26 cellular contexts compared by ENCODE assay signal in the genomic region with DNA sequence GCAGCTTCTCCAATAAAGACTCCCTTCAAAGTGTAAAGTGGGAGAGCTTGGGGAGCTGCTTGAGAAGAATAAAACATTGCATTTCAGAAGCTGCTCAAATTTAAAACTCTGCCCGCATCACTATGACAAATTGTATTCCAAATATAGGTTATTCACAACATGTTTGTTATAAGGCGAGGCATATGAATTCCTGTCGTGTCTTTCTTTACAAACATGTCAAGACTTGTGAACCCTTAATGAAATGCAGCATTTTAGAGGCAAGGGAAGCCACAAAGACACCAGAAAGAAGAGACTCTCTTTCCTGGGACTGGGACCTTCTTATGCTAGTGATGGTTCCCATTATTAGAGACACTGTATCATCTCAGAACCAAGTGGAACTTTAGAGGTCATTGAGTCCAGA.
"Had no signal": no experiment of that assay in that cellular context is flagged by ENCODE, and none has a peak within 500 bp of the region (broad histone marks: within the 10 kb centered on the region; RNA-seq: fewer than 3 reads in every experiment).

No MANE protein-coding gene starts in this region.

- H3K27ac ChIP-seq: adrenal gland, ascending aorta, esophagus squamous epithelium, gastrocnemius medialis, hepatocyte, stomach, thyroid gland, upper lobe of right lung, WERI-Rb-1 had no signal

- DNase-seq: activated CD4-positive, alpha-beta memory T cell treated with anti-CD3 and anti-CD28 coated beads for 36 hours; activated CD4-positive, alpha-beta T cell treated with anti-CD3 and anti-CD28 coated beads, Interleukin-2, amount 10 ng/mL, durations not matched to agents 24 days and 14 days; activated CD8-positive, alpha-beta memory T cell treated with anti-CD3 and anti-CD28 coated beads, Interleukin-2, amount 50 U/mL, for 4 hours; activated effector memory CD4-positive, alpha-beta T cell treated with anti-CD3 and anti-CD28 coated beads, Interleukin-2, amount 50 U/mL, for 16 hours; activated naive CD4-positive, alpha-beta T cell treated with anti-CD3 and anti-CD28 coated beads for 36 hours; activated naive CD8-positive, alpha-beta T cell treated with anti-CD3 and anti-CD28 coated beads for 36 hours; activated T-cell treated with anti-CD3 and anti-CD28 coated beads, Interleukin-2, amount 50 U/mL, for 1 hour; adrenal gland; caudate nucleus; esophagus squamous epithelium; gastrocnemius medialis; kidney; naive thymus-derived CD8-positive, alpha-beta T cell; right cardiac atrium; stimulated activated CD4-positive, alpha-beta T cell treated with anti-CD3 and anti-CD28 coated beads, Interleukin-15, amount 100 ng/mL, for 24 hours; stimulated activated CD4-positive, alpha-beta T cell treated with anti-CD3 and anti-CD28 coated beads, Interleukin-2, amount 100 ng/mL, for 24 hours; stimulated activated naive B cell treated with anti-CD40 and anti-IgM and Interleukin-4, amounts not matched to agents 10 μg/mL and 1 μg/mL and 100 μg/mL, for 72 hours; stomach; T1000; thyroid gland; upper lobe of right lung; WERI-Rb-1 had no signal

- H3K27me3 ChIP-seq: adrenal gland, ascending aorta, esophagus squamous epithelium, gastrocnemius medialis, hepatocyte, stomach, thyroid gland, upper lobe of right lung had no signal

- H3K36me3 ChIP-seq: adrenal gland, ascending aorta, esophagus squamous epithelium, gastrocnemius medialis, stomach, thyroid gland, upper lobe of right lung, WERI-Rb-1 had no signal

- ATAC-seq: activated CD4-positive, CD25-positive, alpha-beta regulatory T cell treated with anti-CD3 and anti-CD28 coated beads, Interleukin-2, amount 50 U/mL, for 24 hours; gastrocnemius medialis; naive thymus-derived CD8-positive, alpha-beta T cell; right cardiac atrium; stimulated activated naive B cell treated with anti-CD40 and anti-IgM and Interleukin-4, amounts not matched to agents 10 μg/mL and 1 μg/mL and 100 μg/mL, for 72 hours; upper lobe of right lung had no signal

- H3K4me1 ChIP-seq: adrenal gland, ascending aorta, esophagus squamous epithelium, gastrocnemius medialis, stomach, thyroid gland, upper lobe of right lung had no signal

- FAIRE-seq: endothelial cell of umbilical vein, kidney had no signal

- H3K4me3 ChIP-seq: adrenal gland, ascending aorta, esophagus squamous epithelium, gastrocnemius medialis, hepatocyte, stomach, thyroid gland, upper lobe of right lung had no signal
